8 cellular contexts compared by ENCODE assay signal in genomic region chr19:16628183-16628983, GRCh38. TPM values are rescaled to one million over a fixed set of nuclear protein-coding genes. Genes with fewer than 3 reads are reported as not detected.
DNase-seq lines count a peak whose midpoint lies in the region; TF ChIP-seq lines count a peak whose summit lies in the region.

Gene MED26, minus strand, starts transcription at chr19:16628204. Its CDS starts 261 bp downstream, at chr19:16627943.

- H3K9ac ChIP-seq in ES-I3 (ENCODE audit: low read depth, low read length) = peak within 1 kb of the TSS; percentile 89

- intact Hi-C loops in stomach (cut with DNase I; ENCODE audit: low total_unique reads) = loop anchor here (5.0 kb wide), 1 partner anchor 56 kb away; the partner anchor contains the start of gene SLC35E1

- no peak for TF ChIP-seq EP300 in stomach (IDR thresholded peaks at IDR 0.05)

- no peaks in the 10 kb centered on the region for H3K9me3 Mint-ChIP-seq in neural crest cell

- peak; percentile 100 for DNase-seq in H7
- peak; percentile 89 for DNase-seq in M059J (ENCODE audit: low read depth)
- peak; percentile 98 for DNase-seq in activated effector memory CD4-positive, alpha-beta T cell treated with anti-CD3 and anti-CD28 coated beads, Interleukin-2, amount 50 U/mL, for 16 hours
- peak; percentile 93 for DNase-seq in fibroblast of villous mesenchyme (ENCODE audit: low read depth)
- DNase-seq in neural crest cell (ENCODE audit: low read depth, low spot score) = peak; percentile 93
- peak; percentile 96 for DNase-seq in stomach

- H3K27ac ChIP-seq in stomach = peak within 1 kb of the TSS; percentile 93 to 99 (median 98)

- H3K4me1 Mint-ChIP-seq in neural crest cell = peaks cover 27% of the 10 kb centered on the region

- H3K4me3 ChIP-seq in H7 (ENCODE audit: insufficient read depth, low read depth, low read length) (peak within 1 kb of the TSS; percentile 87), fibroblast of villous mesenchyme (ENCODE audit: low read depth, low read length) (peak within 1 kb of the TSS; percentile 97), stomach (peak within 1 kb of the TSS; percentile 95 to 100 (median 96))

- TF ChIP-seq POLR2A in Raji (IDR thresholded peaks at IDR 0.05; ENCODE audit: insufficient read depth, low read depth, low read length) (peak; percentile 71), stomach (IDR thresholded peaks at IDR 0.05) (no peak)

- no peaks in the 10 kb centered on the region for H3K27me3 ChIP-seq in H7 (ENCODE audit: control insufficient read depth, insufficient read depth, low read length)
- H3K27me3 ChIP-seq in stomach = no peaks in the 10 kb centered on the region

- H3K9me3 ChIP-seq in ES-I3 (ENCODE audit: control insufficient read depth, insufficient read depth, low read length) = no peaks in the 10 kb centered on the region
- H3K9me3 ChIP-seq in stomach = no peaks in the 10 kb centered on the region

- 0 to 1% (median 0%) methylated on average over 10 to 98 of the region's 98 CpGs for WGBS in stomach, 5 donors

- no peak for TF ChIP-seq CTCF in fibroblast of villous mesenchyme (IDR thresholded peaks at IDR 0.05; ENCODE audit: insufficient read depth, low read depth, low read length)
- no peak for TF ChIP-seq CTCF in neural crest cell (conservative IDR thresholded peaks at IDR 0.05)
- no peak for TF ChIP-seq CTCF in stomach (IDR thresholded peaks at IDR 0.05)

- peaks cover 5% of the 10 kb centered on the region for H3K36me3 ChIP-seq in ES-I3 (ENCODE audit: insufficient read depth, low read length)
- peaks cover 9% of the 10 kb centered on the region for H3K36me3 ChIP-seq in H7 (replicated peaks; ENCODE audit: control insufficient read depth, insufficient read depth, low read length)
- peaks cover 5 to 49% (median 44%) of the 10 kb centered on the region in 4 donors for H3K36me3 ChIP-seq in stomach

- H3K36me3 Mint-ChIP-seq in neural crest cell (ENCODE audit: low read depth) = peaks cover 5% of the 10 kb centered on the region

- H3K4me1 ChIP-seq in ES-I3 (ENCODE audit: insufficient read depth, low read length) (peaks cover 29% of the 10 kb centered on the region), stomach (peaks cover 33 to 54% (median 44%) of the 10 kb centered on the region in 4 donors)

- H3K27me3 Mint-ChIP-seq in neural crest cell (ENCODE audit: low read depth) = no peaks in the 10 kb centered on the region

- H3K4me3 Mint-ChIP-seq in neural crest cell = peak within 1 kb of the TSS; percentile 99

- H3K27ac Mint-ChIP-seq in neural crest cell (ENCODE audit: unreplicated experiment) = peak within 1 kb of the TSS; percentile 99

RNA-seq across cellular contexts. Expression of gene MED26, which starts in this region (rescaled TPM):
- total RNA-seq in H7 (2014; rRNA removed; shearing (Covaris generic)) = 12.0 and 14.2 TPM in 2 replicates
- total RNA-seq in M059J (2014; rRNA removed; shearing (Covaris generic)) = 4.0 and 9.2 TPM in 2 replicates
- 5.2 and 7.3 TPM in 2 replicates for total RNA-seq in fibroblast of villous mesenchyme
- total RNA-seq in neural crest cell = 11.7 and 11.8 TPM in 2 replicates
- total RNA-seq in stomach = 10 to 100 TPM in 2 of 5 donors, 1 to 10 TPM in 2, under 1 TPM in 1; 0.58 to 41.7 (median 6.2) TPM
- polyA plus RNA-seq in stomach = 1 to 10 TPM; 2.9 to 4.8 (median 3.8) TPM

Comparison
In these comparisons a context has a peak if more than half of its experiments do, and no peak if none do; other contexts are left out.
1. Peak in every context shown above with its lines: DNase-seq, H3K4me3 ChIP-seq and H3K27ac ChIP-seq.